In genomic region chr7:102849538-102849937, GRCh38 we compare ENCODE assay signal across 16 cellular contexts.
DNase-seq lines count a peak whose midpoint lies in the region; ATAC-seq and TF ChIP-seq lines count a peak whose summit lies in the region.
"Had no signal": no experiment of that assay in that cellular context is flagged by ENCODE, and none has a peak within 500 bp of the region (broad histone marks: within the 10 kb centered on the region; RNA-seq: fewer than 3 reads in every experiment).

No MANE protein-coding gene starts in this region.

- H3K27ac ChIP-seq in SK-N-SH (ENCODE audit: low read depth in 2 of 2, low read length in 1 of 2) (peak overlapping the region; percentile 0 to 25; a peak in 2 of 4 replicates), smooth muscle cell (ENCODE audit: low read depth) (peak overlapping the region; percentile 84)
- H3K27ac ChIP-seq: BLaER1 treated with 17β-estradiol and CSF1 and Interleukin-3, amounts not matched to agents 10 nM and 100 nM had no signal

- no peaks in the 10 kb centered on the region for H3K79me2 ChIP-seq in SK-N-SH (ENCODE audit: insufficient read depth)
- H3K79me2 ChIP-seq in smooth muscle cell (ENCODE audit: low read depth), result no peaks in the 10 kb centered on the region

- ATAC-seq in GM21367 (IDR thresholded peaks at IDR 0.05; ENCODE audit: unreplicated experiment), result no peak
- ATAC-seq: HepG2 had no signal

- H3K9me2 ChIP-seq in SK-N-SH, result no peaks in the 10 kb centered on the region

- POLR2A ChIA-PET in SK-N-SH (lab: Yijun Ruan, JAX), result no interaction called here
- POLR2A ChIA-PET in activated CD4-positive, alpha-beta memory T cell treated with anti-CD3 and anti-CD28 coated beads for 36 hours (lab: Charles Lee), result no interaction called here

- no peaks in the 10 kb centered on the region for H3K27me3 ChIP-seq in SK-N-SH (ENCODE audit: insufficient read depth)
- H3K27me3 ChIP-seq in smooth muscle cell (ENCODE audit: low read depth), result no peaks in the 10 kb centered on the region
- H3K27me3 ChIP-seq: BLaER1 treated with 17β-estradiol and CSF1 and Interleukin-3, amounts not matched to agents 10 nM and 100 nM had no signal

- H3K9ac ChIP-seq in SK-N-SH (no peak overlapping the region), smooth muscle cell (ENCODE audit: low read depth) (peak overlapping the region; percentile 14)
- H3K9ac ChIP-seq: BLaER1 treated with 17β-estradiol and CSF1 and Interleukin-3, amounts not matched to agents 10 nM and 100 nM had no signal

- TF ChIP-seq CTCF in AG10803 (conservative IDR thresholded peaks at IDR 0.05; ENCODE audit: low read length) (no peak), SK-N-SH (IDR thresholded peaks at IDR 0.05) (no peak), fibroblast of mammary gland (conservative IDR thresholded peaks at IDR 0.05; ENCODE audit: control insufficient read depth, insufficient read depth, low read depth, low read length) (no peak), smooth muscle cell (IDR thresholded peaks at IDR 0.05; ENCODE audit: borderline replicate concordance, insufficient read depth, poor library complexity, severe bottlenecking) (no peak)

- TF ChIP-seq RAD21 in SK-N-SH (IDR thresholded peaks at IDR 0.05; ENCODE audit: low read length), result no peak

- H3K9me3 ChIP-seq in SK-N-SH (no peaks in the 10 kb centered on the region), smooth muscle cell (replicated peaks; ENCODE audit: low read depth) (no peaks in the 10 kb centered on the region)

- H3K27me3 Mint-ChIP-seq in activated CD4-positive, alpha-beta memory T cell treated with anti-CD3 and anti-CD28 coated beads for 36 hours, result no peaks in the 10 kb centered on the region

- CTCF ChIA-PET in SK-N-SH (lab: Yijun Ruan, JAX), result no interaction called here
- CTCF ChIA-PET in activated CD4-positive, alpha-beta memory T cell treated with anti-CD3 and anti-CD28 coated beads for 36 hours (lab: Charles Lee), result no interaction called here

- no peak overlapping the region for H3K27ac Mint-ChIP-seq in activated CD4-positive, alpha-beta memory T cell treated with anti-CD3 and anti-CD28 coated beads for 36 hours
- H3K27ac Mint-ChIP-seq: CD4-positive, CD25-positive, alpha-beta regulatory T cell; H9; HFFc6 had no signal

- no peak for TF ChIP-seq EP300 in SK-N-SH (IDR thresholded peaks at IDR 0.05; ENCODE audit: borderline replicate concordance in 1 of 2, low read depth in 1 of 2, low read length in 1 of 2)

- H3K4me1 ChIP-seq in SK-N-SH (ENCODE audit: control insufficient read depth in 1 of 2, insufficient read depth in 2 of 2, low read depth in 1 of 2, low read length in 1 of 2), result peaks cover 3 to 7% of the 10 kb centered on the region in 2 experiments; a peak in 2 of 4 replicates
- H3K4me1 ChIP-seq in smooth muscle cell (ENCODE audit: low read depth), result peaks cover 7% of the 10 kb centered on the region

- no peak overlapping the region for H3K4me2 ChIP-seq in SK-N-SH
- H3K4me2 ChIP-seq in smooth muscle cell, result peak overlapping the region; percentile 57
- H3K4me2 ChIP-seq: BLaER1 treated with 17β-estradiol and CSF1 and Interleukin-3, amounts not matched to agents 10 nM and 100 nM had no signal

- WGBS in SK-N-SH (ENCODE audit: low lambda C conversion rate), result 81% methylated on average over 3 of the region's 3 CpGs
- WGBS in smooth muscle cell (ENCODE audit: low lambda C conversion rate), result 48% methylated on average over 3 of the region's 3 CpGs

- H3F3A ChIP-seq in SK-N-SH (replicated peaks; ENCODE audit: insufficient read depth) (peaks cover 4% of the 10 kb centered on the region), smooth muscle cell (ENCODE audit: low read depth) (no peaks in the 10 kb centered on the region)

- H3K4me1 Mint-ChIP-seq in activated CD4-positive, alpha-beta memory T cell treated with anti-CD3 and anti-CD28 coated beads for 36 hours (ENCODE audit: low read depth), result no peaks in the 10 kb centered on the region
- H3K4me1 Mint-ChIP-seq: CD4-positive, CD25-positive, alpha-beta regulatory T cell; H9 had no signal

- H2AFZ ChIP-seq in SK-N-SH (ENCODE audit: low read depth) (no peak overlapping the region), smooth muscle cell (ENCODE audit: low read depth) (peak overlapping the region; percentile 43)

- H3K36me3 Mint-ChIP-seq in activated CD4-positive, alpha-beta memory T cell treated with anti-CD3 and anti-CD28 coated beads for 36 hours, result peaks cover 10% of the 10 kb centered on the region

- H3K36me3 ChIP-seq in SK-N-SH (replicated peaks in 1 of 2; ENCODE audit: control insufficient read depth in 1 of 2, insufficient read depth in 2 of 2, low read length in 1 of 2), result no peaks in the 10 kb centered on the region
- no peaks in the 10 kb centered on the region for H3K36me3 ChIP-seq in smooth muscle cell (ENCODE audit: low read depth)
- H3K36me3 ChIP-seq: BLaER1 treated with 17β-estradiol and CSF1 and Interleukin-3, amounts not matched to agents 10 nM and 100 nM had no signal

- H4K20me1 ChIP-seq in SK-N-SH (ENCODE audit: insufficient read depth) (no peaks in the 10 kb centered on the region), smooth muscle cell (ENCODE audit: low read depth) (no peaks in the 10 kb centered on the region)
- H4K20me1 ChIP-seq: BLaER1 treated with 17β-estradiol and CSF1 and Interleukin-3, amounts not matched to agents 10 nM and 100 nM had no signal

- no peak overlapping the region for H3K4me3 Mint-ChIP-seq in activated CD4-positive, alpha-beta memory T cell treated with anti-CD3 and anti-CD28 coated beads for 36 hours
- H3K4me3 Mint-ChIP-seq: CD4-positive, CD25-positive, alpha-beta regulatory T cell; H9; HFFc6 had no signal

- H3K4me3 ChIP-seq in AG10803 (ENCODE audit: low read length), result no peak overlapping the region
- no peak overlapping the region for H3K4me3 ChIP-seq in SK-N-SH (ENCODE audit: low read depth in 2 of 2, low read length in 1 of 2)
- no peak overlapping the region for H3K4me3 ChIP-seq in fibroblast of mammary gland (ENCODE audit: control insufficient read depth, low read depth, low read length)
- no peak overlapping the region for H3K4me3 ChIP-seq in smooth muscle cell
- H3K4me3 ChIP-seq: BLaER1 treated with 17β-estradiol and CSF1 and Interleukin-3, amounts not matched to agents 10 nM and 100 nM had no signal

- DNase-seq in AG10803 (ENCODE audit: low read depth) (peak; percentile 58), SK-N-SH (no peak), fibroblast of mammary gland (ENCODE audit: low read depth) (peak; percentile 40), smooth muscle cell (lab: John Stamatoyannopoulos, UW; ENCODE audit: unreplicated experiment) (no peak), middle frontal gyrus (ENCODE audit: extremely low spot score, low spot score) (no peak)
- DNase-seq in activated CD4-positive, alpha-beta memory T cell treated with anti-CD3 and anti-CD28 coated beads for 36 hours, result no peak
- DNase-seq: 8988T; CD4-positive, CD25-positive, alpha-beta regulatory T cell; DMS53; GF-D8; GOT3; H9; HFFc6 had no signal

- peaks cover 13% of the 10 kb centered on the region for H3K9me3 Mint-ChIP-seq in activated CD4-positive, alpha-beta memory T cell treated with anti-CD3 and anti-CD28 coated beads for 36 hours
- H3K9me3 Mint-ChIP-seq: H9, HFFc6 had no signal

- intact Hi-C loops in activated CD4-positive, alpha-beta memory T cell treated with anti-CD3 and anti-CD28 coated beads for 36 hours (cut with micrococcal nuclease), result no loop called here

TF ChIP-seq in SK-N-SH, 30 proteins besides CTCF, POLR2A, EP300 and RAD21:
- TF ChIP-seq GATA2 (CRISPR knock-in tag; IDR thresholded peaks at IDR 0.05), result no peak
- no peak for TF ChIP-seq SMC3 (IDR thresholded peaks at IDR 0.05; ENCODE audit: low read depth, low read length)
- TF ChIP-seq JUND (IDR thresholded peaks at IDR 0.05), result no peak
- no peak for TF ChIP-seq USF1 (IDR thresholded peaks at IDR 0.05; ENCODE audit: borderline replicate concordance, low read depth)
- TF ChIP-seq SIN3A (IDR thresholded peaks at IDR 0.05; ENCODE audit: borderline replicate concordance, low read depth, low read length), result no peak
- TF ChIP-seq NFIC (IDR thresholded peaks at IDR 0.05; ENCODE audit: borderline replicate concordance), result no peak
- TF ChIP-seq FOSL2 (IDR thresholded peaks at IDR 0.05; ENCODE audit: borderline replicate concordance, low read depth), result no peak
- no peak for TF ChIP-seq POLR2AphosphoS5 (IDR thresholded peaks at IDR 0.05; ENCODE audit: low read depth, low read length)
- no peak for TF ChIP-seq FOXJ3 (CRISPR knock-in tag; IDR thresholded peaks at IDR 0.05)
- TF ChIP-seq TAF1 (IDR thresholded peaks at IDR 0.05; ENCODE audit: borderline replicate concordance, low read depth, low read length), result no peak
- no peak for TF ChIP-seq NRF1 (IDR thresholded peaks at IDR 0.05; ENCODE audit: low read depth, low read length)

Comparison
In these comparisons a context has a peak if more than half of its experiments do, and no peak if none do; other contexts are left out.
1. DNase-seq: peak in AG10803 (single experiment) and fibroblast of mammary gland (single experiment); none in SK-N-SH (single experiment), smooth muscle cell (single experiment), activated CD4-positive, alpha-beta memory T cell treated with anti-CD3 and anti-CD28 coated beads for 36 hours (single experiment) and middle frontal gyrus (single experiment).